Comparison of ENCODE assay signal across 29 cellular contexts in the genomic region with DNA sequence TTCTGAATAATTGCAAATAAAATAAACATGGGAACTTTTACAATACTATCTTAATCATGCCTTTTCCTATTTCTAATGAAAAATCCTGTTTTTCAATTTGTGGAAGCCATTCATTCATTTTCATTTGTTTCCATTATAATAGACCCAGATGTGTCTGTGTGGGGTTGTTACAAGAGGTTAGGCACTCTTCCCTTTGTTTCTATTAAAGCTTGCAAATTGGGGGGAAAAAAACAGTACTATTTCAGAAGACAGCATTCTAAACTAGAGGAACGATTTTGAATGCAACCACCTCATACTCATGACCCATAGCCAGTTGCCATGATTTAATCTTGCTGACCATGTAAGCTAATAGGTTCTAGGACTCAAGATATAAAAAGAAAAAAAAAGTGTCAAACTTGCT.
"Had no signal": no experiment of that assay in that cellular context is flagged by ENCODE, and none has a peak within 500 bp of the region (broad histone marks: within the 10 kb centered on the region; RNA-seq: fewer than 3 reads in every experiment).

No MANE protein-coding gene starts in this region.

- H3K9me3 ChIP-seq: esophagus squamous epithelium, heart right ventricle, suprapubic skin, transverse colon, upper lobe of right lung, uterus had no signal

- H3K27ac Mint-ChIP-seq: memory B cell; natural killer cell treated with Interleukin-12 subunit alpha and Interleukin-12 subunit beta and Interleukin-15 and Interleukin-18, amount 100 ng/mL, for 72 hours; progenitor cell of endocrine pancreas; stimulated activated naive CD8-positive, alpha-beta T cell treated with anti-CD3 and anti-CD28 coated beads, Interleukin-15, amount 100 ng/mL, for 72 hours had no signal

- H3K4me3 Mint-ChIP-seq: memory B cell; natural killer cell treated with Interleukin-12 subunit alpha and Interleukin-12 subunit beta and Interleukin-15 and Interleukin-18, amount 100 ng/mL, for 72 hours; neural crest cell; stimulated activated naive CD8-positive, alpha-beta T cell treated with anti-CD3 and anti-CD28 coated beads, Interleukin-15, amount 100 ng/mL, for 72 hours had no signal

- H2AFZ ChIP-seq: parathyroid adenoma had no signal

- ATAC-seq: heart right ventricle; left lobe of liver; natural killer cell treated with Interleukin-12 subunit alpha and Interleukin-12 subunit beta and Interleukin-15 and Interleukin-18, amount 100 ng/mL, for 72 hours; sciatic nerve; stimulated activated naive CD8-positive, alpha-beta T cell treated with anti-CD3 and anti-CD28 coated beads, Interleukin-15, amount 100 ng/mL, for 72 hours; upper lobe of right lung had no signal

- H3K9me3 Mint-ChIP-seq: natural killer cell treated with Interleukin-12 subunit alpha and Interleukin-12 subunit beta and Interleukin-15 and Interleukin-18, amount 100 ng/mL, for 72 hours; neural crest cell; stimulated activated naive CD8-positive, alpha-beta T cell treated with anti-CD3 and anti-CD28 coated beads, Interleukin-15, amount 100 ng/mL, for 72 hours had no signal

- H3K27ac ChIP-seq: coronary artery, esophagus squamous epithelium, heart right ventricle, parathyroid adenoma, suprapubic skin, transverse colon, upper lobe of right lung, uterus had no signal

- H3K27me3 ChIP-seq: esophagus squamous epithelium, heart right ventricle, suprapubic skin, transverse colon, upper lobe of right lung, uterus had no signal

- H3K4me1 ChIP-seq: parathyroid adenoma, suprapubic skin, upper lobe of right lung, uterus had no signal

- H3K36me3 ChIP-seq: esophagus squamous epithelium, heart right ventricle, suprapubic skin, transverse colon, upper lobe of right lung, uterus had no signal

- DNase-seq: dermis blood vessel endothelial cell; effector memory CD4-positive, alpha-beta T cell; erythroblast; esophagus squamous epithelium; foreskin melanocyte; glutamatergic neuron; heart right ventricle; hypothalamus; kidney; stimulated activated CD4-positive, alpha-beta T cell treated with anti-CD3 and anti-CD28 coated beads, Interleukin-12 subunit alpha, Interleukin-12 subunit beta, amount 100 ng/mL, for 4 hours; stimulated activated CD4-positive, alpha-beta T cell treated with anti-CD3 and anti-CD28 coated beads, Interleukin-1b, Interleukin-23, amount 100 ng/mL, for 48 hours; stimulated activated CD4-positive, alpha-beta T cell treated with anti-CD3 and anti-CD28 coated beads, Interleukin-4, amount 100 ng/mL, for 1 hour; stimulated activated CD8-positive, alpha-beta memory T cell treated with anti-CD3 and anti-CD28 coated beads, Interleukin-4, amount 100 ng/mL, for 48 hours; stimulated activated naive CD4-positive, alpha-beta T cell; stimulated activated naive CD8-positive, alpha-beta T cell treated with anti-CD3 and anti-CD28 coated beads, Interleukin-15, amount 100 ng/mL, for 72 hours; transverse colon; upper lobe of right lung; uterus had no signal

- H3K4me1 Mint-ChIP-seq: memory B cell; stimulated activated naive CD8-positive, alpha-beta T cell treated with anti-CD3 and anti-CD28 coated beads, Interleukin-15, amount 100 ng/mL, for 72 hours had no signal

- H3K79me2 ChIP-seq: parathyroid adenoma had no signal

- H3K36me3 Mint-ChIP-seq: memory B cell; natural killer cell treated with Interleukin-12 subunit alpha and Interleukin-12 subunit beta and Interleukin-15 and Interleukin-18, amount 100 ng/mL, for 72 hours had no signal

- H3K27me3 Mint-ChIP-seq: memory B cell; natural killer cell treated with Interleukin-12 subunit alpha and Interleukin-12 subunit beta and Interleukin-15 and Interleukin-18, amount 100 ng/mL, for 72 hours; progenitor cell of endocrine pancreas; stimulated activated naive CD8-positive, alpha-beta T cell treated with anti-CD3 and anti-CD28 coated beads, Interleukin-15, amount 100 ng/mL, for 72 hours had no signal

- H3K4me3 ChIP-seq: coronary artery, esophagus squamous epithelium, heart right ventricle, lung, smooth muscle cell, suprapubic skin, transverse colon, upper lobe of right lung, uterus had no signal

- H3K9ac ChIP-seq: parathyroid adenoma had no signal
